21 cellular contexts compared by ENCODE assay signal in the genomic region with DNA sequence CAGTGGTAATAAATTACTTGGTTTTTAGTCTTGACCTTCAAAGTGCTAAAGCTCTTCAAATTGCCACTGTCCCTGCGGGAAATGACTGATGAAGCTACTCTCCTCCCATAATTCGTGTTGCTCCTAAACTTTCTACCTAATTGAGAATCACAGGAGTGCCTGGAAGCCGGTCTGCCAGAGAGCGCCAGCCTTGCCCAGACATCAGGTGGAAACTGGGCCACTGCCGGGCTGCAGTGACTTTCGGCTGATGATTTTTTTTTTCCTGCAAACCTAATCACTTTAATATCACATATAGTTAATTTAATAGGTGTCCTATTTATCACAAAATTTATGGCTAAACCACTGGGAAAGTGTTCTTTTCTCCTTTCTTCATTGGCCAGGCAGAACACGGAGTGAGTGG.
"Had no signal": no experiment of that assay in that cellular context is flagged by ENCODE, and none has a peak within 500 bp of the region (broad histone marks: within the 10 kb centered on the region; RNA-seq: fewer than 3 reads in every experiment).

No MANE protein-coding gene starts in this region.

- ATAC-seq: activated T-helper 17 cell treated with anti-CD3 and anti-CD28 coated beads, Interleukin-2, amount 50 U/mL, for 72 hours; PC-3 had no signal

- FAIRE-seq: astrocyte, RCC 7860 had no signal

- H3K36me3 ChIP-seq: SJSA1 had no signal

- H3K4me1 ChIP-seq: SJSA1 had no signal

- H3K27ac ChIP-seq: SJSA1 had no signal

- H3K9me3 ChIP-seq: SJSA1 had no signal

- H3K4me3 ChIP-seq: SJSA1 had no signal

- DNase-seq: activated CD4-positive, alpha-beta T cell treated with anti-CD3 and anti-CD28 coated beads, Interleukin-2, amount 10 ng/mL, durations not matched to agents 24 days and 14 days; activated CD4-positive, alpha-beta T cell treated with anti-CD3 and anti-CD28 coated beads, Interleukin-2, amount 50 U/mL, for 48 hours; activated CD4-positive, CD25-positive, alpha-beta regulatory T cell treated with anti-CD3 and anti-CD28 coated beads, Interleukin-2, amount 50 U/mL, for 72 hours; activated gamma-delta T cell; activated naive CD4-positive, alpha-beta T cell treated with anti-CD3 and anti-CD28 coated beads for 36 hours; activated T-cell treated with anti-CD3 and anti-CD28 coated beads for 4 hours; activated T-cell treated with anti-CD3 and anti-CD28 coated beads, Interleukin-2, amount 50 U/mL, for 48 hours; amygdala; NCI-H1092; NCI-H1930; NCI-H2107; NCI-H510A treated with DMSO at 0.1 percent for 48 hours; NCI-H69; NK-92 treated with Interleukin-12 subunit alpha and Interleukin-12 subunit beta, amount 100 ng/mL, for 24 hours; PC-3; SHP77; SW 1271 had no signal
